8 cellular contexts compared by ENCODE assay signal in the genomic region with DNA sequence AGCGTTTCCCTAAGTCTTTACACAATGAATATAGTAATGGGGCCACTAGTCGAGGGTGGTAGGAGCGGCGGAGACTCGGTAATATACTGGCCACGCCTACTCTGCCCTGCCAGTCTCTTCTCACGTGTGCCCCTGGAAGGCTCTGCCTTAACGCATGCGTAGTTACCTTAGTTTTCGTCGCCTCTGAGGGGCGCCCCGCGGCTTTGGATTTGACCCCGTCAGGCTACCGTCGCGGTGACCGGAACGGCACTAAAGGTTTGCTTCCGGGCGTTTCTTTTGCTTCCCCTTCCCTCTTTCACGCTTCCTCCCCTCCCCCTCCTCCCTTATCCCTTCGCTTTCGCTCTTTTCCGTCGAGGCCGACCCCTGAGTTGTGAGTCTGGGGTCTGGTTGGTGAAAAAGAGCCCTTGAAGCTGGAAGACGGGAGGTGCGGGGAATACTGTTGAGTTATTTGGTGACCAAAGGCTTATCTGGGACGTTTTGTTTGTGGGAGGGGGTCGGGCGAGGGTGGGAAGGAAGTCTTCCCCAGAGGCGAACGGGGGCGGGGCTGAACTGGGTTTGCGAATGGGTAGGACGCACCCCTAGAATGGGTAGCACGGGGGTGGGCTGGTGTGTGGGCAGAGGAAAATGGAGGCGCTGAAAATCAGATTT. TPM values are rescaled to one million over a fixed set of nuclear protein-coding genes. Genes with fewer than 3 reads are reported as not detected.
DNase-seq lines count a peak whose midpoint lies in the region; ATAC-seq and TF ChIP-seq lines count a peak whose summit lies in the region.

A gene (plus strand): TSS at position 270 of the 648 bp plus-strand sequence. CDS start 1,352 bp downstream, outside the sequence.

- peaks cover 17% of the 10 kb centered on the region for H3K4me1 ChIP-seq in CD8-positive, alpha-beta T cell (ENCODE audit: insufficient read depth, low read length)
- H3K4me1 ChIP-seq in lower lobe of right lung = peaks cover 14% of the 10 kb centered on the region

- H3K36me3 Mint-ChIP-seq in CD8-positive, alpha-beta T cell = peaks cover 41% of the 10 kb centered on the region

- intact Hi-C loops in CD8-positive, alpha-beta T cell (cut with DNase I, micrococcal nuclease) = loop anchor here (1.0 to 10.0 kb wide), 9 partner anchors 48 to 691 kb away; a partner anchor contains a TSS
- intact Hi-C loops in lower lobe of right lung (cut with DNase I) = no loop called here

- peak within 1 kb of the TSS; percentile 91 for H3K4me3 ChIP-seq in CD8-positive, alpha-beta T cell (ENCODE audit: low read depth, low read length)
- peak within 1 kb of the TSS; percentile 67 for H3K4me3 ChIP-seq in lower lobe of right lung

- CTCF ChIA-PET in CD8-positive, alpha-beta T cell (lab: Charles Lee) = no interaction called here

- no peaks in the 10 kb centered on the region for H3K9me3 Mint-ChIP-seq in CD8-positive, alpha-beta T cell

- no peaks in the 10 kb centered on the region for H3K27me3 ChIP-seq in CD8-positive, alpha-beta T cell (ENCODE audit: insufficient read depth, low read length)
- no peaks in the 10 kb centered on the region for H3K27me3 ChIP-seq in lower lobe of right lung (ENCODE audit: low read depth)

- no peak for TF ChIP-seq CTCF in CD8-positive, alpha-beta T cell (IDR thresholded peaks at IDR 0.05)
- peak; percentile 6 for TF ChIP-seq CTCF in lower lobe of right lung (IDR thresholded peaks at IDR 0.05)

- peak within 1 kb of the TSS; percentile 79 for H3K27ac ChIP-seq in CD8-positive, alpha-beta T cell (ENCODE audit: low read depth, low read length)
- H3K27ac ChIP-seq in lower lobe of right lung = peak within 1 kb of the TSS; percentile 78

- H3K36me3 ChIP-seq in CD8-positive, alpha-beta T cell (ENCODE audit: insufficient read depth, low read length) = peaks cover 5% of the 10 kb centered on the region
- peaks cover 37% of the 10 kb centered on the region for H3K36me3 ChIP-seq in lower lobe of right lung

- H3K4me3 Mint-ChIP-seq in CD8-positive, alpha-beta T cell = peak within 1 kb of the TSS; percentile 94

- POLR2A ChIA-PET in CD8-positive, alpha-beta T cell (lab: Charles Lee) = interaction anchor here (1.0 kb wide), 2 partner anchors 50 to 69 kb away, joined by 3 to 5 read pairs; a partner anchor contains a TSS

- DNase-seq in CD8-positive, alpha-beta T cell = peak; percentile 84 to 94 (median 91)
- DNase-seq in HS-27A (ENCODE audit: low read depth) (peak; percentile 78), NK-92 (lab: John Stamatoyannopoulos, UW; ENCODE audit: unreplicated experiment) (peak; percentile 53), lower lobe of right lung (peak; percentile 97)
- peak; percentile 83 to 91 for DNase-seq in activated CD8-positive, alpha-beta memory T cell treated with anti-CD3 and anti-CD28 coated beads for 1 hour (ENCODE audit: extremely low read depth in 1 of 2, low read depth in 1 of 2)
- DNase-seq in effector CD4-positive, alpha-beta T cell = peak; percentile 87
- peak; percentile 86 to 95 (median 89) for DNase-seq in stimulated activated CD4-positive, alpha-beta T cell treated with anti-CD3 and anti-CD28 coated beads, TNF-alpha, amount 100 ng/mL, for 24 hours (ENCODE audit: low read depth in 3 of 3)

- H3K9me3 ChIP-seq in CD8-positive, alpha-beta T cell (ENCODE audit: low read length) = no peaks in the 10 kb centered on the region
- no peaks in the 10 kb centered on the region for H3K9me3 ChIP-seq in lower lobe of right lung

- H3K27me3 Mint-ChIP-seq in CD8-positive, alpha-beta T cell (ENCODE audit: low read depth) = no peaks in the 10 kb centered on the region

- peak within 1 kb of the TSS; percentile 93 for H3K27ac Mint-ChIP-seq in CD8-positive, alpha-beta T cell

- H3K4me1 Mint-ChIP-seq in CD8-positive, alpha-beta T cell (ENCODE audit: low read depth) = peaks cover 31% of the 10 kb centered on the region

- peak; percentile 96 for ATAC-seq in CD8-positive, alpha-beta T cell
- ATAC-seq in GM19467 (IDR thresholded peaks at IDR 0.05; ENCODE audit: unreplicated experiment) (peak; percentile 85), lower lobe of right lung (peak; percentile 98 to 99)

RNA-seq across cellular contexts. Expression of the gene that starts here (rescaled TPM):
- total RNA-seq in CD8-positive, alpha-beta T cell = 10 to 100 TPM; 44.1 to 47.4 TPM
- total RNA-seq in lower lobe of right lung = 47.5 TPM

Comparison
In these comparisons a context has a peak if more than half of its experiments do, and no peak if none do; other contexts are left out.
1. Peak in every context shown above with its lines: DNase-seq, ATAC-seq, H3K4me3 ChIP-seq and H3K27ac ChIP-seq.